Comparison of ENCODE assay signal across 8 cellular contexts in genomic region chr20:47501483-47502270, GRCh38. TPM values are rescaled to one million over a fixed set of nuclear protein-coding genes. Genes with fewer than 3 reads are reported as not detected.
DNase-seq lines count a peak whose midpoint lies in the region; ATAC-seq, FAIRE-seq and TF ChIP-seq lines count a peak whose summit lies in the region.

Gene NCOA3, plus strand, starts transcription at chr20:47501887. Its CDS starts 120,361 bp downstream, at chr20:47622248.

- H3K9me3 ChIP-seq in H1 (ENCODE audit: insufficient read depth in 2 of 2, low read depth in 1 of 2, low read length in 1 of 2) (no peaks in the 10 kb centered on the region), mesenchymal stem cell (ENCODE audit: control insufficient read depth, low read length) (no peaks in the 10 kb centered on the region)

- H3K79me2 ChIP-seq in H1 (ENCODE audit: control insufficient read depth in 1 of 2, insufficient read depth in 2 of 2, low read length in 2 of 2), result peaks cover 0 to 42% of the 10 kb centered on the region in 2 experiments; a peak in 2 of 4 replicates

- H3K23ac ChIP-seq in H1 (ENCODE audit: insufficient read length), result no peak within 1 kb of the TSS
- H3K23ac ChIP-seq in mesenchymal stem cell (ENCODE audit: low read length in 2 of 2), result peak within 1 kb of the TSS in 1 of 2 experiments; percentile 6

- peak; percentile 94 to 96 for TF ChIP-seq POLR2A in H1 (IDR thresholded peaks at IDR 0.05; ENCODE audit: control extremely low read depth in 1 of 2, low read depth in 2 of 2, low read length in 2 of 2)

- H4K20me1 ChIP-seq in H1 (replicated peaks in 1 of 2; ENCODE audit: control insufficient read depth in 1 of 2, insufficient read depth in 2 of 2, low read length in 2 of 2), result no peaks in the 10 kb centered on the region

- peak within 1 kb of the TSS; percentile 64 for H3K4ac ChIP-seq in H1 (replicated peaks; ENCODE audit: insufficient read length, low read depth, low read length)
- H3K4ac ChIP-seq in mesenchymal stem cell (ENCODE audit: low read depth in 1 of 2, low read length in 2 of 2), result peak within 1 kb of the TSS; percentile 91 to 96

- H2AK5ac ChIP-seq in H1 (ENCODE audit: low read depth, low read length) (0 out of 2 replicates have a peak within 1 kb of the TSS, but pooled peaks have one; percentile 39), mesenchymal stem cell (ENCODE audit: low read length, severe bottlenecking) (peak within 1 kb of the TSS; percentile 88)

- peak within 1 kb of the TSS; percentile 60 for H4K5ac ChIP-seq in H1 (ENCODE audit: insufficient read length, low read depth, low read length)

- H3K23me2 ChIP-seq in H1 (ENCODE audit: low read depth, low read length), result peaks cover 4% of the 10 kb centered on the region; the same call in 1 of the 2 replicates

- H3K36me3 ChIP-seq in H1 (ENCODE audit: control insufficient read depth in 2 of 4, insufficient read depth in 4 of 4, low read length in 3 of 4), result no peaks in the 10 kb centered on the region
- no peaks in the 10 kb centered on the region for H3K36me3 ChIP-seq in mesenchymal stem cell (ENCODE audit: control insufficient read depth in 1 of 2, insufficient read depth in 2 of 2, low read depth in 1 of 2, low read length in 2 of 2)

- H3K4me3 ChIP-seq in H1 (ENCODE audit: extremely low read depth in 1 of 4, insufficient read depth in 2 of 4, low read depth in 3 of 4, low read length in 4 of 4) (peak within 1 kb of the TSS; percentile 74 to 89 (median 84)), mesenchymal stem cell (ENCODE audit: insufficient read depth in 1 of 2, low read depth in 1 of 2, low read length in 2 of 2) (peak within 1 kb of the TSS; percentile 80 to 92)

- H3K56ac ChIP-seq in H1 (replicated peaks; ENCODE audit: insufficient read length, low read depth, low read length), result peak within 1 kb of the TSS; percentile 56

- peak within 1 kb of the TSS; percentile 60; the same call in 1 of the 2 replicates for H3K27ac ChIP-seq in H1 (ENCODE audit: low read depth, low read length)
- H3K27ac ChIP-seq in mesenchymal stem cell (ENCODE audit: low read length, poor library complexity, severe bottlenecking), result peak within 1 kb of the TSS; percentile 78

- no peak for FAIRE-seq in H1 (lab: Jason Lieb, UNC)

- H3K79me1 ChIP-seq in H1 (ENCODE audit: low read depth, low read length) (no peaks in the 10 kb centered on the region; the same call in 1 of the 2 replicates), mesenchymal stem cell (replicated peaks; ENCODE audit: low read length, poor library complexity, severe bottlenecking) (peaks cover 3% of the 10 kb centered on the region)

- peak; percentile 75 for ATAC-seq in GM19467 (IDR thresholded peaks at IDR 0.05; ENCODE audit: unreplicated experiment)

- H2BK15ac ChIP-seq in H1 (ENCODE audit: low read length), result peak within 1 kb of the TSS; percentile 88; the same call in 1 of the 2 replicates
- peak within 1 kb of the TSS; percentile 99 for H2BK15ac ChIP-seq in mesenchymal stem cell (ENCODE audit: low read depth, poor library complexity, severe bottlenecking)

- peak in 1 of 2 experiments; percentile 77; a peak in 1 of 3 replicates for TF ChIP-seq EP300 in H1 (IDR thresholded peaks at IDR 0.05; ENCODE audit: borderline replicate concordance in 1 of 2, low read depth in 2 of 2, low read length in 2 of 2)

- H3K9ac ChIP-seq in H1 (replicated peaks in 1 of 4; ENCODE audit: extremely low read depth in 1 of 4, low read depth in 3 of 4, low read length in 3 of 4), result peak within 1 kb of the TSS; percentile 70 to 95 (median 72)
- H3K9ac ChIP-seq in mesenchymal stem cell (ENCODE audit: low read length), result peak within 1 kb of the TSS; percentile 93

- CTCF ChIA-PET in activated CD8-positive, alpha-beta memory T cell treated with anti-CD3 and anti-CD28 coated beads for 36 hours (lab: Charles Lee), result interaction anchor here (1.0 to 5.1 kb wide), 8 partner anchors 9 to 119 kb away, joined by 3 to 24 read pairs (median 6); no protein-coding TSS in a partner anchor
- CTCF ChIA-PET in H1 (lab: Charles Lee; ENCODE audit: partially characterized antibody), result interaction anchor here (0.6 to 3.2 kb wide), 9 partner anchors 10 to 229 kb away, joined by 3 to 16 read pairs (median 4); partner anchors contain the start of gene ZMYND8

- no peak; a peak in 1 of 4 replicates for TF ChIP-seq CTCF in H1 (IDR thresholded peaks at IDR 0.05; ENCODE audit: control extremely low read depth in 1 of 3, insufficient read depth in 1 of 3, low read depth in 1 of 3, low read length in 3 of 3)

- TF ChIP-seq RAD21 in H1 (IDR thresholded peaks at IDR 0.05 in 1 of 2, conservative IDR thresholded peaks at IDR 0.05 in 1 of 2; ENCODE audit: low read depth in 2 of 2, low read length in 2 of 2), result peak in 1 of 2 experiments; percentile 15; a peak in 2 of 4 replicates

- H3K4me2 ChIP-seq in H1 (ENCODE audit: insufficient read depth in 1 of 2, low read depth in 2 of 2, low read length in 2 of 2) (peak within 1 kb of the TSS; percentile 77 to 86), mesenchymal stem cell (ENCODE audit: low read length, poor library complexity, severe bottlenecking) (peak within 1 kb of the TSS; percentile 84)

- H4K91ac ChIP-seq in H1 (replicated peaks; ENCODE audit: insufficient read length, low read length), result peak within 1 kb of the TSS; percentile 83
- peak within 1 kb of the TSS; percentile 74 for H4K91ac ChIP-seq in mesenchymal stem cell (ENCODE audit: low read length)

- H2AFZ ChIP-seq in H1 (ENCODE audit: low read length) (peak within 1 kb of the TSS; percentile 97), mesenchymal stem cell (ENCODE audit: low read depth, low read length) (peak within 1 kb of the TSS; percentile 49)

- no peaks in the 10 kb centered on the region for H3K27me3 ChIP-seq in H1 (replicated peaks in 1 of 4; ENCODE audit: control insufficient read depth in 3 of 4, extremely low read depth in 1 of 4, insufficient read depth in 3 of 4, low read length in 3 of 4)
- no peaks in the 10 kb centered on the region for H3K27me3 ChIP-seq in mesenchymal stem cell (ENCODE audit: control insufficient read depth in 1 of 2, insufficient read depth in 1 of 2, low read length in 2 of 2)

- H2BK12ac ChIP-seq in H1 (ENCODE audit: low read depth, low read length), result peak within 1 kb of the TSS; percentile 71; the same call in 1 of the 2 replicates
- H2BK12ac ChIP-seq in mesenchymal stem cell (ENCODE audit: low read length in 2 of 2), result peak within 1 kb of the TSS; percentile 0 to 65

- 2% methylated on average over 68 of the region's 74 CpGs; no CpG with 5 or more reads in 1 of the 2 experiments for WGBS in H1 (ENCODE audit: extremely low coverage in 1 of 2, insufficient coverage in 1 of 2, insufficient read length in 1 of 2, insufficient replicate concordance in 2 of 2, low coverage in 1 of 2, low lambda C conversion rate in 2 of 2, missing lambda C conversion rate in 1 of 2), 2 experiments
- 2% methylated on average over 67 of the region's 74 CpGs for WGBS in mesenchymal stem cell

- H3K14ac ChIP-seq in H1 (ENCODE audit: insufficient read length) (no peak within 1 kb of the TSS), mesenchymal stem cell (ENCODE audit: low read length in 2 of 2) (peak within 1 kb of the TSS in 1 of 2 experiments; percentile 22)

- POLR2A ChIA-PET in activated CD8-positive, alpha-beta memory T cell treated with anti-CD3 and anti-CD28 coated beads for 36 hours (lab: Charles Lee), result interaction anchor here (0.6 to 4.4 kb wide), 12 partner anchors 8 to 146 kb away, joined by 3 to 37 read pairs (median 4); no protein-coding TSS in a partner anchor
- POLR2A ChIA-PET in H1 (lab: Charles Lee; ENCODE audit: partially characterized antibody), result interaction anchor here (0.6 to 5.0 kb wide), 16 partner anchors 9 to 308 kb away, joined by 3 to 32 read pairs (median 4); no protein-coding TSS in a partner anchor

- H2BK20ac ChIP-seq in H1 (ENCODE audit: low read length), result no peak within 1 kb of the TSS

- DNase-seq in COLO668 (lab: John Stamatoyannopoulos, UW; ENCODE audit: unreplicated experiment) (peak; percentile 99), HT1080 (ENCODE audit: low read depth) (peak; percentile 94), NOMO-1 (lab: John Stamatoyannopoulos, UW; ENCODE audit: unreplicated experiment in 2 of 2) (peak; percentile 87 to 92), H1 (ENCODE audit: low read depth in 1 of 2, low spot score in 2 of 2) (peak; percentile 78 to 97), mesenchymal stem cell (peak; percentile 93)
- DNase-seq in stimulated activated CD8-positive, alpha-beta memory T cell treated with anti-CD3 and anti-CD28 coated beads, Interleukin-12 subunit alpha, Interleukin-12 subunit beta, amount 100 ng/mL, for 24 hours (ENCODE audit: extremely low read depth), result peak; percentile 92

- peak within 1 kb of the TSS; percentile 95; the same call in 1 of the 2 replicates for H3K18ac ChIP-seq in H1 (ENCODE audit: extremely low read depth, low read length)
- peak within 1 kb of the TSS; percentile 97 to 98 for H3K18ac ChIP-seq in mesenchymal stem cell (ENCODE audit: low read depth in 1 of 2, low read length in 2 of 2)

- peak within 1 kb of the TSS; percentile 62; the same call in 1 of the 2 replicates for H4K8ac ChIP-seq in H1 (ENCODE audit: extremely low read depth, insufficient read depth, low read length)
- H4K8ac ChIP-seq in mesenchymal stem cell (ENCODE audit: low read length), result peak within 1 kb of the TSS; percentile 91

- H2BK120ac ChIP-seq in H1 (replicated peaks; ENCODE audit: low read depth, low read length) (no peak within 1 kb of the TSS), mesenchymal stem cell (ENCODE audit: low read depth, low read length) (peak within 1 kb of the TSS; percentile 89)

- H2BK5ac ChIP-seq in H1 (ENCODE audit: low read depth, low read length) (peak within 1 kb of the TSS; percentile 80), mesenchymal stem cell (ENCODE audit: low read depth, low read length, poor library complexity, severe bottlenecking) (peak within 1 kb of the TSS; percentile 15)

- H3K4me1 ChIP-seq in H1 (replicated peaks in 1 of 4; ENCODE audit: control insufficient read depth in 3 of 4, insufficient read depth in 4 of 4, low read length in 3 of 4) (peaks cover 0 to 9% (median 2%) of the 10 kb centered on the region in 4 experiments; a peak in 4 of 7 replicates), mesenchymal stem cell (ENCODE audit: control insufficient read depth, insufficient read depth, low read depth, low read length) (peaks cover 2% of the 10 kb centered on the region)

RNA-seq across cellular contexts. Expression of gene NCOA3, which starts in this region (rescaled TPM):
- total RNA-seq in HT1080 (2014; rRNA removed; shearing (Covaris generic)), result 11.0 and 13.8 TPM in 2 replicates
- polyA plus RNA-seq in HT1080 (2015; cell fraction: cytosol; rRNA removed), result 5.4 and 7.2 TPM in 2 replicates
- polyA plus RNA-seq in HT1080 (2015; cell fraction: nucleus; rRNA removed), result 15.4 and 16.1 TPM in 2 replicates
- 10 to 100 TPM; 77.1 to 86.2 TPM for total RNA-seq in activated CD8-positive, alpha-beta memory T cell treated with anti-CD3 and anti-CD28 coated beads for 36 hours
- total RNA-seq in H1 (2021; fragmentation: NEBNext Ultra II Directional; extraction: Animal tissue kit (Norgen Biotek cat#: 25700)), result 21.1 and 24.7 TPM in 2 replicates
- polyA plus RNA-seq in H1 (2011; rRNA removed), result 6.7 and 7.9 TPM in 2 replicates
- polyA plus RNA-seq in H1 (2011; cell fraction: cytosol; rRNA removed), result 10.4 TPM
- 14.1 TPM for polyA plus RNA-seq in H1 (2011; cell fraction: nucleus; rRNA removed)
- 6.9 to 12.3 TPM (median 9.0 TPM) in 4 replicates for polyA plus RNA-seq in H1 (2012, experiment 1 of 2)
- polyA plus RNA-seq in H1 (2012, experiment 2 of 2), result 0.51 TPM
- polyA plus RNA-seq in H1 (2013, experiment 1 of 2), result 10.1 TPM
- polyA plus RNA-seq in H1 (2013, experiment 2 of 2), result 10.3 TPM
- polyA minus RNA-seq in H1 (2011; rRNA and poly(A)+ RNA removed), result 34.1 and 42.0 TPM in 2 replicates
- 18.4 TPM for polyA minus RNA-seq in H1 (2011; cell fraction: cytosol; rRNA and poly(A)+ RNA removed)
- 29.2 TPM for polyA minus RNA-seq in H1 (2011; cell fraction: nucleus; rRNA and poly(A)+ RNA removed)
- 16.9 TPM for polyA plus RNA-seq in mesenchymal stem cell (2013, experiment 1 of 2)
- 16.3 TPM for polyA plus RNA-seq in mesenchymal stem cell (2013, experiment 2 of 2)

Comparison
In these comparisons a context has a peak if more than half of its experiments do, and no peak if none do; other contexts are left out.
1. Peak in every context shown above with its lines: DNase-seq, ATAC-seq, H3K4me3 ChIP-seq and H3K27ac ChIP-seq.